ENCODE assay signal across 8 cellular contexts in genomic region chr12:122871851-122872785, GRCh38. TPM values are rescaled to one million over a fixed set of nuclear protein-coding genes. Genes with fewer than 3 reads are reported as not detected.
DNase-seq lines count a peak whose midpoint lies in the region; ATAC-seq and TF ChIP-seq lines count a peak whose summit lies in the region.

No MANE protein-coding gene starts in this region.

- peak overlapping the region; percentile 24 for H3K4me3 Mint-ChIP-seq in activated CD4-positive, alpha-beta memory T cell treated with anti-CD3 and anti-CD28 coated beads for 36 hours

- no peaks in the 10 kb centered on the region for H3K9me3 ChIP-seq in mucosa of rectum (ENCODE audit: control insufficient read depth in 2 of 2, low read length in 2 of 2)
- no peaks in the 10 kb centered on the region for H3K9me3 ChIP-seq in stomach

- no peak for TF ChIP-seq EP300 in stomach (IDR thresholded peaks at IDR 0.05)

- peak overlapping the region; percentile 67 to 86 for H3K9ac ChIP-seq in mucosa of rectum (ENCODE audit: low read depth in 1 of 2, low read length in 2 of 2)

- no peaks in the 10 kb centered on the region for H3K9me3 Mint-ChIP-seq in activated CD4-positive, alpha-beta memory T cell treated with anti-CD3 and anti-CD28 coated beads for 36 hours

- POLR2A ChIA-PET in activated CD4-positive, alpha-beta memory T cell treated with anti-CD3 and anti-CD28 coated beads for 36 hours (lab: Charles Lee): interaction anchor here (0.5 to 1.4 kb wide), 6 partner anchors 9 to 373 kb away, joined by 3 to 6 read pairs (median 3); partner anchors contain the start of gene VPS37B

- peaks cover 17% of the 10 kb centered on the region for H3K27me3 Mint-ChIP-seq in activated CD4-positive, alpha-beta memory T cell treated with anti-CD3 and anti-CD28 coated beads for 36 hours

- peaks cover 26% of the 10 kb centered on the region for H3K36me3 Mint-ChIP-seq in activated CD4-positive, alpha-beta memory T cell treated with anti-CD3 and anti-CD28 coated beads for 36 hours

- H3K4me3 ChIP-seq in mucosa of rectum (ENCODE audit: low read length in 2 of 2) (peak overlapping the region; percentile 40 to 71), stomach (peak overlapping the region; percentile 18 to 31 (median 19))

- peak; percentile 21 for DNase-seq in NCI-H748 (lab: John Stamatoyannopoulos, UW; ENCODE audit: unreplicated experiment)
- no peak for DNase-seq in NCI-H748 treated with DMSO at 0.1 percent for 48 hours (lab: John Stamatoyannopoulos, UW)
- peak; percentile 91 for DNase-seq in NCI-H2107 treated with DMSO at 0.1 percent for 48 hours (lab: John Stamatoyannopoulos, UW; ENCODE audit: unreplicated experiment)
- peak; percentile 85 for DNase-seq in activated CD4-positive, alpha-beta memory T cell treated with anti-CD3 and anti-CD28 coated beads for 36 hours
- peak; percentile 25 to 30 for DNase-seq in erythroblast (lab: John Stamatoyannopoulos, UW)
- DNase-seq in stomach: peak; percentile 70

- no peak for TF ChIP-seq CTCF in stomach (IDR thresholded peaks at IDR 0.05)

- H3K4me1 Mint-ChIP-seq in activated CD4-positive, alpha-beta memory T cell treated with anti-CD3 and anti-CD28 coated beads for 36 hours (ENCODE audit: low read depth): peaks cover 60% of the 10 kb centered on the region

- H3K4me1 ChIP-seq in mucosa of rectum (ENCODE audit: control insufficient read depth in 2 of 2, insufficient read depth in 2 of 2, low read length in 2 of 2) (peaks cover 66 to 70% of the 10 kb centered on the region in 2 donors), stomach (peaks cover 65 to 100% (median 97%) of the 10 kb centered on the region in 4 donors)

- H3K27ac ChIP-seq in mucosa of rectum (ENCODE audit: low read depth in 2 of 2, low read length in 2 of 2): peak overlapping the region; percentile 89 to 92
- peak overlapping the region; percentile 86 to 94 (median 88) for H3K27ac ChIP-seq in stomach

- no peak for ATAC-seq in HG03095 (IDR thresholded peaks at IDR 0.05; ENCODE audit: unreplicated experiment)

- intact Hi-C loops in activated CD4-positive, alpha-beta memory T cell treated with anti-CD3 and anti-CD28 coated beads for 36 hours (cut with micrococcal nuclease): loop anchor here (10.0 kb wide), 1 partner anchor 147 kb away; no protein-coding TSS in a partner anchor
- intact Hi-C loops in stomach (cut with DNase I; ENCODE audit: low total_unique reads): no loop called here

- TF ChIP-seq POLR2A in erythroblast (IDR thresholded peaks at IDR 0.05; ENCODE audit: low read length) (no peak), stomach (IDR thresholded peaks at IDR 0.05) (no peak)

- H3K27ac Mint-ChIP-seq in activated CD4-positive, alpha-beta memory T cell treated with anti-CD3 and anti-CD28 coated beads for 36 hours: peak overlapping the region; percentile 1

- 17 to 25% (median 20%) methylated on average over 23 of the region's 23 CpGs for WGBS in stomach, 5 donors

- H3K36me3 ChIP-seq in mucosa of rectum (ENCODE audit: control insufficient read depth in 2 of 2, insufficient read depth in 2 of 2, low read length in 2 of 2): peaks cover 29 to 38% of the 10 kb centered on the region in 2 donors
- H3K36me3 ChIP-seq in stomach: peaks cover 32 to 41% (median 37%) of the 10 kb centered on the region in 4 donors

- no peaks in the 10 kb centered on the region for H3K27me3 ChIP-seq in mucosa of rectum (ENCODE audit: control insufficient read depth in 2 of 2, insufficient read depth in 2 of 2, low read length in 2 of 2)
- no peaks in the 10 kb centered on the region for H3K27me3 ChIP-seq in stomach

- CTCF ChIA-PET in activated CD4-positive, alpha-beta memory T cell treated with anti-CD3 and anti-CD28 coated beads for 36 hours (lab: Charles Lee): interaction anchor here (0.7 to 4.6 kb wide), 15 partner anchors 8 to 370 kb away, joined by 3 to 36 read pairs (median 6); no protein-coding TSS in a partner anchor

RNA-seq across cellular contexts. Expression of gene VPS37B, which starts 23.8 kb away (rescaled TPM):
- total RNA-seq in activated CD4-positive, alpha-beta memory T cell treated with anti-CD3 and anti-CD28 coated beads for 36 hours: 10 to 100 TPM in 1 of 2 experiments, 1 to 10 TPM in 1; 10.0 to 10.4 TPM
- 100 to 1,000 TPM in 1 of 5 donors, 10 to 100 TPM in 4; 13.4 to 105 (median 68.5) TPM for total RNA-seq in stomach
- 10 to 100 TPM; 31.3 to 44.0 (median 37.1) TPM for polyA plus RNA-seq in stomach

RNA-seq across cellular contexts. Expression of gene HIP1R, which starts 36.9 kb away (rescaled TPM):
- total RNA-seq in activated CD4-positive, alpha-beta memory T cell treated with anti-CD3 and anti-CD28 coated beads for 36 hours: 10 to 100 TPM; 19.3 to 22.2 TPM
- total RNA-seq in stomach: 100 to 1,000 TPM in 4 of 5 donors, 10 to 100 TPM in 1; 67.6 to 395 (median 160) TPM
- 10 to 100 TPM; 52.1 to 69.6 (median 68.8) TPM for polyA plus RNA-seq in stomach
